1 cellular context compared by ENCODE assay signal in genomic region chr15:50765202-50765967, GRCh38.
A peak's percentile ranks its signal among the peaks of the same experiment; 100 is the strongest.
TF ChIP-seq lines count a peak whose summit lies in the region.

Gene SPPL2A (minus strand): TSS chr15:50765706. CDS start chr15:50765533, 173 bp downstream.

TF ChIP-seq in HepG2, 621 proteins besides CTCF, POLR2A, EP300 and RAD21 (continued from another document and continues in another):
- TF ChIP-seq HMGXB4 (CRISPR knock-in tag; IDR thresholded peaks at IDR 0.05; ENCODE audit: borderline replicate concordance in 1 of 2, low read depth in 1 of 2): peak; percentile 51 to 66; a peak in 1 of 4 replicates
- TF ChIP-seq KLF16 (CRISPR knock-in tag; IDR thresholded peaks at IDR 0.05): peak in 1 of 2 experiments; percentile 47; a peak in 1 of 4 replicates
- TF ChIP-seq TARDBP (CRISPR knock-in tag; IDR thresholded peaks at IDR 0.05): peak; percentile 56; the same call in 1 of the 2 replicates
- TF ChIP-seq YEATS2 (CRISPR knock-in tag; IDR thresholded peaks at IDR 0.05; ENCODE audit: borderline replicate concordance): peak; percentile 54; the same call in 1 of the 2 replicates
- TF ChIP-seq ZNF792 (CRISPR knock-in tag; IDR thresholded peaks at IDR 0.05): peak; percentile 53; the same call in 1 of the 2 replicates
- no peak for TF ChIP-seq GRHL1 (CRISPR knock-in tag; conservative IDR thresholded peaks at IDR 0.05)
- peak; percentile 68 for TF ChIP-seq GATAD1 (CRISPR knock-in tag; IDR thresholded peaks at IDR 0.05)
- 0 out of 2 replicates have a peak, but pooled peaks have one; percentile 29 for TF ChIP-seq ZNF354B (CRISPR knock-in tag; IDR thresholded peaks at IDR 0.05)
- no peak for TF ChIP-seq LCORL (IDR thresholded peaks at IDR 0.05)
- no peak for TF ChIP-seq LCORL (CRISPR knock-in tag; IDR thresholded peaks at IDR 0.05)
- TF ChIP-seq ZNF614 (CRISPR knock-in tag; IDR thresholded peaks at IDR 0.05; ENCODE audit: borderline replicate concordance): 0 out of 2 replicates have a peak, but pooled peaks have one; percentile 23
- peak; percentile 53; the same call in 1 of the 2 replicates for TF ChIP-seq ZNF607 (CRISPR knock-in tag; IDR thresholded peaks at IDR 0.05; ENCODE audit: borderline replicate concordance)
- 0 out of 2 replicates have a peak, but pooled peaks have one; percentile 5 for TF ChIP-seq HNF4A (CRISPR knock-in tag; IDR thresholded peaks at IDR 0.05)
- peak; percentile 39; the same call in 1 of the 2 replicates for TF ChIP-seq PHF21A (CRISPR knock-in tag; IDR thresholded peaks at IDR 0.05)
- TF ChIP-seq ZNF446 (CRISPR knock-in tag; IDR thresholded peaks at IDR 0.05): peak; percentile 73; the same call in 1 of the 2 replicates
- peak; percentile 98 for TF ChIP-seq ZNF710 (CRISPR knock-in tag; IDR thresholded peaks at IDR 0.05; ENCODE audit: borderline replicate concordance)
- TF ChIP-seq KMT2B (CRISPR knock-in tag; IDR thresholded peaks at IDR 0.05): peak; percentile 50; the same call in 1 of the 2 replicates
- TF ChIP-seq MED1 (CRISPR knock-in tag; IDR thresholded peaks at IDR 0.05): peak; percentile 60
- TF ChIP-seq PRDM4 (CRISPR knock-in tag; IDR thresholded peaks at IDR 0.05; ENCODE audit: borderline replicate concordance): no peak
- no peak for TF ChIP-seq ZNF432 (CRISPR knock-in tag; IDR thresholded peaks at IDR 0.05; ENCODE audit: borderline replicate concordance)
- peak; percentile 64 for TF ChIP-seq GATAD2A (CRISPR knock-in tag; IDR thresholded peaks at IDR 0.05)
- TF ChIP-seq NFYB (CRISPR knock-in tag; IDR thresholded peaks at IDR 0.05): peak; percentile 11; the same call in 1 of the 2 replicates
- peak; percentile 46; the same call in 1 of the 2 replicates for TF ChIP-seq HOXD1 (CRISPR knock-in tag; IDR thresholded peaks at IDR 0.05)
- TF ChIP-seq ZNF770 (CRISPR knock-in tag; IDR thresholded peaks at IDR 0.05): 0 out of 2 replicates have a peak, but pooled peaks have one; percentile 42
- peak; percentile 2; the same call in 1 of the 2 replicates for TF ChIP-seq HINFP (CRISPR knock-in tag; IDR thresholded peaks at IDR 0.05; ENCODE audit: low read depth)
- TF ChIP-seq ZNF816 (CRISPR knock-in tag; IDR thresholded peaks at IDR 0.05; ENCODE audit: borderline replicate concordance): 0 out of 2 replicates have a peak, but pooled peaks have one; percentile 23
- TF ChIP-seq NR2C2 (CRISPR knock-in tag; IDR thresholded peaks at IDR 0.05; ENCODE audit: borderline replicate concordance): no peak
- no peak for TF ChIP-seq ZNF24 (IDR thresholded peaks at IDR 0.05)
- TF ChIP-seq U2AF1 (optimal IDR thresholded peaks at IDR 0.05; ENCODE audit: low read depth, low read length): peak; percentile 42
- TF ChIP-seq THAP11 (CRISPR knock-in tag; IDR thresholded peaks at IDR 0.05): peak; percentile 76
- TF ChIP-seq SMYD3 (CRISPR knock-in tag; IDR thresholded peaks at IDR 0.05): 0 out of 2 replicates have a peak, but pooled peaks have one; percentile 63
- peak; percentile 57; the same call in 1 of the 2 replicates for TF ChIP-seq ZNF773 (CRISPR knock-in tag; IDR thresholded peaks at IDR 0.05; ENCODE audit: borderline replicate concordance)
- peak; percentile 91 for TF ChIP-seq HNRNPK (IDR thresholded peaks at IDR 0.05; ENCODE audit: low read depth, low read length, poor library complexity, severe bottlenecking)
- TF ChIP-seq HDAC2 (CRISPR knock-in tag; IDR thresholded peaks at IDR 0.05): peak; percentile 15; the same call in 1 of the 2 replicates
- TF ChIP-seq ATF4 (CRISPR knock-in tag; IDR thresholded peaks at IDR 0.05): peak in 1 of 2 experiments; percentile 63; a peak in 2 of 4 replicates
- no peak for TF ChIP-seq ZNF34 (CRISPR knock-in tag; IDR thresholded peaks at IDR 0.05; ENCODE audit: borderline replicate concordance)
- TF ChIP-seq PRPF4 (IDR thresholded peaks at IDR 0.05; ENCODE audit: low read depth, low read length, poor library complexity, severe bottlenecking): no peak
- TF ChIP-seq MYC (CRISPR knock-in tag; IDR thresholded peaks at IDR 0.05; ENCODE audit: borderline replicate concordance): peak; percentile 52
- no peak for TF ChIP-seq ZNF841 (CRISPR knock-in tag; IDR thresholded peaks at IDR 0.05; ENCODE audit: borderline replicate concordance)
- TF ChIP-seq RFXAP (CRISPR knock-in tag; IDR thresholded peaks at IDR 0.05; ENCODE audit: borderline replicate concordance): peak; percentile 49; the same call in 1 of the 2 replicates
- TF ChIP-seq ASH2L (IDR thresholded peaks at IDR 0.05; ENCODE audit: insufficient read length, low read depth, low read length): peak; percentile 41
- 0 out of 2 replicates have a peak, but pooled peaks have one; percentile 30 for TF ChIP-seq ARNTL (CRISPR knock-in tag; IDR thresholded peaks at IDR 0.05)
- 0 out of 2 replicates have a peak, but pooled peaks have one; percentile 61 for TF ChIP-seq ZSCAN5A (CRISPR knock-in tag; IDR thresholded peaks at IDR 0.05; ENCODE audit: borderline replicate concordance)
- no peak for TF ChIP-seq GTF3A (CRISPR knock-in tag; conservative IDR thresholded peaks at IDR 0.05)
- no peak for TF ChIP-seq ZNF513 (CRISPR knock-in tag; conservative IDR thresholded peaks at IDR 0.05)
- peak; percentile 83 for TF ChIP-seq GABPA (IDR thresholded peaks at IDR 0.05; ENCODE audit: low read depth, low read length)
- peak; percentile 89 for TF ChIP-seq GABPA (CRISPR knock-in tag; IDR thresholded peaks at IDR 0.05; ENCODE audit: low read depth)
- peak; percentile 44; the same call in 1 of the 2 replicates for TF ChIP-seq ZNF501 (CRISPR knock-in tag; IDR thresholded peaks at IDR 0.05)
- 0 out of 2 replicates have a peak, but pooled peaks have one; percentile 57 for TF ChIP-seq HES4 (CRISPR knock-in tag; IDR thresholded peaks at IDR 0.05; ENCODE audit: borderline replicate concordance)
- TF ChIP-seq CBX5 (CRISPR knock-in tag; IDR thresholded peaks at IDR 0.05; ENCODE audit: borderline replicate concordance): no peak
